In genomic region chr10:58258977-58259692, GRCh38 we compare ENCODE assay signal across 25 cellular contexts. TPM values are rescaled to one million over a fixed set of nuclear protein-coding genes. Genes with fewer than 3 reads are reported as not detected.
DNase-seq lines count a peak whose midpoint lies in the region; ATAC-seq and TF ChIP-seq lines count a peak whose summit lies in the region.
"Had no signal": no experiment of that assay in that cellular context is flagged by ENCODE, and none has a peak within 500 bp of the region (broad histone marks: within the 10 kb centered on the region; RNA-seq: fewer than 3 reads in every experiment).

No MANE protein-coding gene starts in this region.

- H3K27me3 ChIP-seq in GM23338 (ENCODE audit: insufficient read depth) (no peaks in the 10 kb centered on the region), sigmoid colon (no peaks in the 10 kb centered on the region)
- H3K27me3 ChIP-seq: left lung, MG63, tibial nerve had no signal

- H3K9me3 Mint-ChIP-seq in GM23338, result peaks cover 44% of the 10 kb centered on the region

- peaks cover 19% of the 10 kb centered on the region for H3K4me1 Mint-ChIP-seq in GM23338

- in situ Hi-C loops in astrocyte of the cerebellum (cut with HindIII; ENCODE audit: low sequenced_read_pairs), result no loop called here

- peaks cover 11% of the 10 kb centered on the region for H3K27me3 Mint-ChIP-seq in GM23338 (ENCODE audit: insufficient read depth, low read depth, poor library complexity)
- H3K27me3 Mint-ChIP-seq: T-helper 17 cell had no signal

- H3K27ac ChIP-seq in GM23338 (ENCODE audit: low read depth), result no peak overlapping the region
- H3K27ac ChIP-seq in sigmoid colon, result no peak overlapping the region
- H3K27ac ChIP-seq: epithelial cell of prostate, left lung, tibial nerve, VCaP had no signal

- peaks cover 83% of the 10 kb centered on the region for H3K79me2 ChIP-seq in GM23338 (replicated peaks; ENCODE audit: insufficient read depth)

- H3K4me3 ChIP-seq in AG09309 (ENCODE audit: control insufficient read depth, low read depth, low read length) (no peak overlapping the region), GM23338 (no peak overlapping the region), astrocyte of the cerebellum (ENCODE audit: low read depth, low read length) (no peak overlapping the region), fibroblast of the aortic adventitia (ENCODE audit: low read depth, low read length) (no peak overlapping the region), sigmoid colon (no peak overlapping the region)
- H3K4me3 ChIP-seq: left lung, MG63, mucosa of descending colon, tibial nerve had no signal

- H4K20me1 ChIP-seq in GM23338 (replicated peaks; ENCODE audit: insufficient read depth), result no peaks in the 10 kb centered on the region

- no peak overlapping the region for H3K4me2 ChIP-seq in GM23338

- no peak overlapping the region for H2AFZ ChIP-seq in GM23338

- DNase-seq in AG09309 (ENCODE audit: low read depth) (no peak), GM23338 (ENCODE audit: low spot score) (no peak), astrocyte of the cerebellum (ENCODE audit: low read depth) (no peak), fibroblast of the aortic adventitia (ENCODE audit: low read depth) (no peak), sigmoid colon (no peak), cerebellar cortex (ENCODE audit: low spot score) (no peak)
- DNase-seq: activated CD4-positive, alpha-beta T cell treated with anti-CD3 and anti-CD28 coated beads, Interleukin-2, amount 50 U/mL, for 48 hours; activated naive CD4-positive, alpha-beta T cell; activated T-cell treated with anti-CD3 and anti-CD28 coated beads for 4 hours; anterior cingulate cortex; cortex of kidney; GDM1; left lung; MG63; mucosa of descending colon; NCI-H187 treated with DMSO at 0.1 percent for 48 hours; retina; SHP77 treated with DMSO at 0.1 percent for 48 hours; stimulated activated naive CD4-positive, alpha-beta T cell treated with Interleukin-2 at 50 U/mL for 16 hours; T-helper 17 cell had no signal

- no peaks in the 10 kb centered on the region for H3K9me2 ChIP-seq in GM23338 (ENCODE audit: insufficient read depth)

- no peaks in the 10 kb centered on the region for H3K9me3 ChIP-seq in sigmoid colon
- H3K9me3 ChIP-seq: left lung, mucosa of descending colon, tibial nerve had no signal

- H3K36me3 ChIP-seq in GM23338 (ENCODE audit: insufficient read depth), result peaks cover 16% of the 10 kb centered on the region; the same call in 1 of the 2 replicates
- no peaks in the 10 kb centered on the region for H3K36me3 ChIP-seq in sigmoid colon
- H3K36me3 ChIP-seq: left lung, MG63, tibial nerve had no signal

- intact Hi-C loops in sigmoid colon (cut with DNase I), result no loop called here

- no peak for TF ChIP-seq EP300 in sigmoid colon (IDR thresholded peaks at IDR 0.05)

- TF ChIP-seq CTCF in AG09309 (IDR thresholded peaks at IDR 0.05; ENCODE audit: control insufficient read depth, insufficient read depth, low read depth, low read length, missing control alignments) (peak; percentile 29), GM23338 (conservative IDR thresholded peaks at IDR 0.05; ENCODE audit: low read depth in 2 of 2) (peak; percentile 22 to 30; a peak in 1 of 4 replicates), astrocyte of the cerebellum (IDR thresholded peaks at IDR 0.05; ENCODE audit: low read depth, low read length, missing control alignments) (peak; percentile 18), fibroblast of the aortic adventitia (IDR thresholded peaks at IDR 0.05; ENCODE audit: insufficient read depth, low read length) (peak; percentile 12), sigmoid colon (IDR thresholded peaks at IDR 0.05) (no peak)

- peaks cover 8% of the 10 kb centered on the region; the same call in 1 of the 2 replicates for H3K4me1 ChIP-seq in GM23338 (ENCODE audit: insufficient read depth)
- H3K4me1 ChIP-seq in sigmoid colon, result no peaks in the 10 kb centered on the region

- TF ChIP-seq POLR2A in sigmoid colon (IDR thresholded peaks at IDR 0.05), result no peak

- peaks cover 50% of the 10 kb centered on the region for H3K36me3 Mint-ChIP-seq in GM23338 (ENCODE audit: low read depth)

- H3F3A ChIP-seq in GM23338 (replicated peaks; ENCODE audit: low read depth), result no peaks in the 10 kb centered on the region

- ATAC-seq in GM23338 (no peak), GM19328 (IDR thresholded peaks at IDR 0.05; ENCODE audit: unreplicated experiment) (no peak), GM18868 (IDR thresholded peaks at IDR 0.05; ENCODE audit: unreplicated experiment) (no peak)
- ATAC-seq: left lung, mucosa of descending colon, T-helper 17 cell had no signal

- no peak overlapping the region for H3K4me3 Mint-ChIP-seq in GM23338
- H3K4me3 Mint-ChIP-seq: T-helper 17 cell had no signal

- 97% methylated on average over 4 of the region's 4 CpGs for WGBS in sigmoid colon, 2 donors

- no peak overlapping the region for H3K27ac Mint-ChIP-seq in GM23338
- H3K27ac Mint-ChIP-seq: T-helper 17 cell had no signal

TF ChIP-seq in GM23338, 12 proteins besides CTCF, POLR2A, EP300 and RAD21 (continues in another document):
- TF ChIP-seq ETS1 (IDR thresholded peaks at IDR 0.05), result no peak

RNA-seq across cellular contexts. Expression of gene IPMK, which starts 8.6 kb away (rescaled TPM):
- total RNA-seq in GM23338 (2014; rRNA removed; shearing (Covaris generic)), result 17.6 and 17.8 TPM in 2 replicates
- polyA plus RNA-seq in GM23338 (2016; fragmentation: Nextera tagmentation; extraction: Ambion mirVana) (5.5 and 6.2 TPM in 2 replicates), sigmoid colon (1 to 10 TPM; 5.5 to 9.0 (median 6.6) TPM)
- total RNA-seq in fibroblast of the aortic adventitia (ENCODE audit: low replicate concordance) (3.0 and 7.3 TPM in 2 replicates), sigmoid colon (1 to 10 TPM; 4.6 to 5.6 (median 5.2) TPM)

RNA-seq across cellular contexts. Expression of gene CISD1, which starts 9.8 kb away (rescaled TPM):
- total RNA-seq in GM23338 (2014; rRNA removed; shearing (Covaris generic)), result 19.9 and 21.2 TPM in 2 replicates
- polyA plus RNA-seq in GM23338 (2016; fragmentation: Nextera tagmentation; extraction: Ambion mirVana) (82.5 and 99.9 TPM in 2 replicates), sigmoid colon (10 to 100 TPM; 31.2 to 56.6 (median 41.9) TPM)
- total RNA-seq in fibroblast of the aortic adventitia (ENCODE audit: low replicate concordance) (63.8 and 82.9 TPM in 2 replicates), sigmoid colon (10 to 100 TPM; 22.1 to 34.9 (median 25.9) TPM)

Comparison
In these comparisons a context has a peak if more than half of its experiments do, and no peak if none do; other contexts are left out.
1. CTCF ChIP-seq: peak in AG09309 (single experiment), GM23338 (2 of 2), astrocyte of the cerebellum (single experiment) and fibroblast of the aortic adventitia (single experiment); none in sigmoid colon (0 of 4).